In genomic region chr6:90097357-90097756, GRCh38 we compare ENCODE assay signal across 13 cellular contexts.
DNase-seq lines count a peak whose midpoint lies in the region; ATAC-seq and TF ChIP-seq lines count a peak whose summit lies in the region.
"Had no signal": no experiment of that assay in that cellular context is flagged by ENCODE, and none has a peak within 500 bp of the region (broad histone marks: within the 10 kb centered on the region; RNA-seq: fewer than 3 reads in every experiment).

No MANE protein-coding gene starts in this region.

- H3K9me3 Mint-ChIP-seq in T-cell, result no peaks in the 10 kb centered on the region
- H3K9me3 Mint-ChIP-seq in activated T-helper 17 cell treated with anti-CD3 and anti-CD28 coated beads, Interleukin-2, amount 50 U/mL, for 72 hours, result no peaks in the 10 kb centered on the region

- H3K9me3 ChIP-seq in fibroblast of lung (ENCODE audit: control insufficient read depth, insufficient read depth, low read depth, low read length), result no peaks in the 10 kb centered on the region
- no peaks in the 10 kb centered on the region for H3K9me3 ChIP-seq in skeletal muscle satellite cell (replicated peaks; ENCODE audit: low read length)
- no peaks in the 10 kb centered on the region for H3K9me3 ChIP-seq in spleen

- no peak overlapping the region for H2AFZ ChIP-seq in fibroblast of lung (ENCODE audit: low read length)

- DNase-seq in Daoy (ENCODE audit: low read depth), result peak; percentile 37
- no peak for DNase-seq in T-cell
- peak; percentile 26 to 68 for DNase-seq in fibroblast of lung (ENCODE audit: low read depth in 2 of 2)
- DNase-seq in spleen, result no peak
- no peak for DNase-seq in nucleus accumbens (lab: John Stamatoyannopoulos, UW)
- DNase-seq: effector CD4-positive, alpha-beta T cell; NCI-H2227 treated with DMSO at 0.1 percent for 48 hours; stimulated activated naive CD8-positive, alpha-beta T cell treated with anti-CD3 and anti-CD28 coated beads, Interleukin-15, Interleukin-2, amounts not matched to agents 100 U/mL and 50 U/mL, for 24 hours had no signal

- H3K4me3 ChIP-seq in fibroblast of lung (replicated peaks in 1 of 4; ENCODE audit: control extremely low read depth in 1 of 4, insufficient read depth in 1 of 4, low read depth in 3 of 4, low read length in 4 of 4), result no peak overlapping the region
- H3K4me3 ChIP-seq in skeletal muscle satellite cell (ENCODE audit: low read length), result peak overlapping the region; percentile 29
- no peak overlapping the region for H3K4me3 ChIP-seq in spleen

- ATAC-seq in T-cell (replicated peaks in 1 of 4) (no peak), GM18511 (IDR thresholded peaks at IDR 0.05; ENCODE audit: unreplicated experiment) (no peak)
- ATAC-seq in activated T-helper 17 cell treated with anti-CD3 and anti-CD28 coated beads, Interleukin-2, amount 50 U/mL, for 72 hours (replicated peaks), result no peak
- ATAC-seq: left colon; stimulated activated naive CD8-positive, alpha-beta T cell treated with anti-CD3 and anti-CD28 coated beads, Interleukin-15, Interleukin-2, amounts not matched to agents 100 U/mL and 50 U/mL, for 24 hours had no signal

- no peaks in the 10 kb centered on the region for H3K27me3 Mint-ChIP-seq in T-cell
- H3K27me3 Mint-ChIP-seq in activated T-helper 17 cell treated with anti-CD3 and anti-CD28 coated beads, Interleukin-2, amount 50 U/mL, for 72 hours, result no peaks in the 10 kb centered on the region
- H3K27me3 Mint-ChIP-seq: CD4-positive, alpha-beta memory T cell had no signal

- no peaks in the 10 kb centered on the region for H4K20me1 ChIP-seq in fibroblast of lung (ENCODE audit: control insufficient read depth, extremely low read depth, insufficient read depth, low read length)

- CTCF ChIA-PET in T-cell (lab: Charles Lee), result interaction anchor here (0.7 to 2.0 kb wide), 5 partner anchors 9 to 295 kb away, joined by 3 to 7 read pairs (median 4); no protein-coding TSS in a partner anchor

- H3K4me3 Mint-ChIP-seq in T-cell, result peak overlapping the region in 1 of 3 donors; percentile 50
- H3K4me3 Mint-ChIP-seq in activated T-helper 17 cell treated with anti-CD3 and anti-CD28 coated beads, Interleukin-2, amount 50 U/mL, for 72 hours, result no peak overlapping the region

- no peaks in the 10 kb centered on the region for H3K79me2 ChIP-seq in fibroblast of lung (ENCODE audit: control insufficient read depth, insufficient read depth, low read length)

- POLR2A ChIA-PET in T-cell (lab: Charles Lee), result no interaction called here

- 64 to 79% (median 71%) methylated on average over 7 of the region's 7 CpGs for WGBS in spleen, 5 donors

- intact Hi-C loops in spleen (cut with DNase I; ENCODE audit: low total_unique reads), result no loop called here

- H3K27ac ChIP-seq in fibroblast of lung (ENCODE audit: insufficient read depth, low read length) (peak overlapping the region; percentile 37), spleen (peak overlapping the region in 4 of 8 donors; percentile 45 to 60 (median 54))

- TF ChIP-seq CTCF in fibroblast of lung (conservative IDR thresholded peaks at IDR 0.05 in 1 of 2, IDR thresholded peaks at IDR 0.05 in 1 of 2; ENCODE audit: low read depth in 1 of 2, low read length in 2 of 2) (no peak), spleen (IDR thresholded peaks at IDR 0.05 in 8 of 11, conservative IDR thresholded peaks at IDR 0.05 in 3 of 11) (no peak)

- H3K4me1 Mint-ChIP-seq in T-cell, result peaks cover 79 to 86% (median 82%) of the 10 kb centered on the region in 3 donors
- peaks cover 22% of the 10 kb centered on the region for H3K4me1 Mint-ChIP-seq in activated T-helper 17 cell treated with anti-CD3 and anti-CD28 coated beads, Interleukin-2, amount 50 U/mL, for 72 hours

- H3K36me3 Mint-ChIP-seq in T-cell, result no peaks in the 10 kb centered on the region
- no peaks in the 10 kb centered on the region for H3K36me3 Mint-ChIP-seq in activated T-helper 17 cell treated with anti-CD3 and anti-CD28 coated beads, Interleukin-2, amount 50 U/mL, for 72 hours (ENCODE audit: low read depth)
- H3K36me3 Mint-ChIP-seq: CD4-positive, alpha-beta memory T cell had no signal

- H3K36me3 ChIP-seq in fibroblast of lung (ENCODE audit: control insufficient read depth, insufficient read depth, low read length) (no peaks in the 10 kb centered on the region), skeletal muscle satellite cell (ENCODE audit: insufficient read depth, low read length) (no peaks in the 10 kb centered on the region), spleen (no peaks in the 10 kb centered on the region)

- H3K27me3 ChIP-seq in fibroblast of lung (ENCODE audit: control insufficient read depth, insufficient read depth, low read length), result no peaks in the 10 kb centered on the region
- no peaks in the 10 kb centered on the region for H3K27me3 ChIP-seq in skeletal muscle satellite cell (ENCODE audit: control insufficient read depth, insufficient read depth, low read length)
- no peaks in the 10 kb centered on the region for H3K27me3 ChIP-seq in spleen (replicated peaks in 1 of 7)

- peaks cover 15% of the 10 kb centered on the region for H3K4me1 ChIP-seq in fibroblast of lung (ENCODE audit: control insufficient read depth, extremely low read depth, insufficient read depth, low read length)
- peaks cover 39% of the 10 kb centered on the region for H3K4me1 ChIP-seq in skeletal muscle satellite cell (ENCODE audit: control insufficient read depth, insufficient read depth, low read length)
- H3K4me1 ChIP-seq in spleen, result peaks cover 0 to 73% (median 37%) of the 10 kb centered on the region in 6 donors

- no peak overlapping the region for H3K9ac ChIP-seq in fibroblast of lung (ENCODE audit: insufficient read depth, low read length)
- H3K9ac ChIP-seq in skeletal muscle satellite cell (ENCODE audit: low read depth, low read length), result peak overlapping the region; percentile 72

- TF ChIP-seq POLR2A in spleen (IDR thresholded peaks at IDR 0.05), result no peak

- H3K4me2 ChIP-seq in fibroblast of lung (ENCODE audit: extremely low read depth, insufficient read depth, low read length) (peak overlapping the region; percentile 42), skeletal muscle satellite cell (ENCODE audit: low read length) (peak overlapping the region; percentile 63)

- H3K27ac Mint-ChIP-seq in T-cell, result peak overlapping the region; percentile 17 to 67
- H3K27ac Mint-ChIP-seq in activated T-helper 17 cell treated with anti-CD3 and anti-CD28 coated beads, Interleukin-2, amount 50 U/mL, for 72 hours, result no peak overlapping the region

Comparison
In these comparisons a context has a peak if more than half of its experiments do, and no peak if none do; other contexts are left out.
1. DNase-seq: peak in Daoy (single experiment) and fibroblast of lung (2 of 2); none in T-cell (0 of 34), spleen (single experiment) and nucleus accumbens (0 of 56).